1 cellular context compared by ENCODE assay signal in genomic region chr14:36726128-36726527, GRCh38.
TF ChIP-seq lines count a peak whose summit lies in the region.

No MANE protein-coding gene starts in this region.

TF ChIP-seq in HepG2, 621 proteins besides CTCF, POLR2A, EP300 and RAD21 (continued from another document):
- TF ChIP-seq PCBP1 (IDR thresholded peaks at IDR 0.05; ENCODE audit: borderline replicate concordance, low read depth, low read length) (no peak), ATAD3A (CRISPR knock-in tag; IDR thresholded peaks at IDR 0.05) (no peak), ZFP37 (CRISPR knock-in tag; IDR thresholded peaks at IDR 0.05; ENCODE audit: borderline replicate concordance) (no peak), KLF13 (CRISPR knock-in tag; IDR thresholded peaks at IDR 0.05) (no peak), ZNF777 (CRISPR knock-in tag; IDR thresholded peaks at IDR 0.05) (no peak), PAXIP1 (CRISPR knock-in tag; conservative IDR thresholded peaks at IDR 0.05) (no peak), HNRNPUL1 (IDR thresholded peaks at IDR 0.05; ENCODE audit: low read depth, low read length) (no peak), UBTF (CRISPR knock-in tag; IDR thresholded peaks at IDR 0.05) (no peak), ZBTB38 (CRISPR knock-in tag; IDR thresholded peaks at IDR 0.05) (no peak), MTF2 (CRISPR knock-in tag; IDR thresholded peaks at IDR 0.05; ENCODE audit: borderline replicate concordance) (no peak), GTF2F1 (IDR thresholded peaks at IDR 0.05; ENCODE audit: low read length) (no peak), CHCHD3 (CRISPR knock-in tag; IDR thresholded peaks at IDR 0.05) (no peak), SMAD1 (CRISPR knock-in tag; IDR thresholded peaks at IDR 0.05; ENCODE audit: borderline replicate concordance, low read depth) (no peak)
